Comparison of ENCODE assay signal across 11 cellular contexts in genomic region chr16:68732068-68732680, GRCh38. TPM values are rescaled to one million over a fixed set of nuclear protein-coding genes. Genes with fewer than 3 reads are reported as not detected.
DNase-seq lines count a peak whose midpoint lies in the region; ATAC-seq and TF ChIP-seq lines count a peak whose summit lies in the region.
"Had no signal": no experiment of that assay in that cellular context is flagged by ENCODE, and none has a peak within 500 bp of the region (broad histone marks: within the 10 kb centered on the region; RNA-seq: fewer than 3 reads in every experiment).

No MANE protein-coding gene starts in this region.

- intact Hi-C loops in thyroid gland (cut with DNase I) = no loop called here
- intact Hi-C loops in aorta (cut with DNase I) = no loop called here

- H3K36me3 ChIP-seq in thyroid gland (no peaks in the 10 kb centered on the region), aorta (ENCODE audit: control insufficient read depth in 1 of 2, insufficient read depth in 2 of 2, low read length in 1 of 2) (no peaks in the 10 kb centered on the region)
- H3K36me3 ChIP-seq: SJSA1 had no signal

- H3K9me3 ChIP-seq in thyroid gland (no peaks in the 10 kb centered on the region), aorta (ENCODE audit: control insufficient read depth, low read length) (no peaks in the 10 kb centered on the region)
- H3K9me3 ChIP-seq: SJSA1 had no signal

- 23 to 26% methylated on average over 8 of the region's 8 CpGs for WGBS in thyroid gland, 2 donors
- 22 to 26% methylated on average over 7 to 8 of the region's 8 CpGs for WGBS in aorta, 2 donors

- no peaks in the 10 kb centered on the region for H3K27me3 ChIP-seq in foreskin keratinocyte
- no peaks in the 10 kb centered on the region for H3K27me3 ChIP-seq in thyroid gland
- H3K27me3 ChIP-seq in aorta (ENCODE audit: control insufficient read depth in 1 of 2, insufficient read depth in 2 of 2, low read length in 1 of 2) = no peaks in the 10 kb centered on the region

- TF ChIP-seq CTCF in foreskin keratinocyte (conservative IDR thresholded peaks at IDR 0.05) = no peak
- no peak for TF ChIP-seq CTCF in thyroid gland (IDR thresholded peaks at IDR 0.05)

- TF ChIP-seq POLR2A in thyroid gland (IDR thresholded peaks at IDR 0.05) = no peak

- no peak overlapping the region for H3K4me3 ChIP-seq in thyroid gland (replicated peaks in 1 of 3)
- no peak overlapping the region for H3K4me3 ChIP-seq in aorta (ENCODE audit: low read length in 2 of 2)
- H3K4me3 ChIP-seq: SJSA1 had no signal

- H3K4me1 ChIP-seq in foreskin keratinocyte (peaks cover 12% of the 10 kb centered on the region), thyroid gland (peaks cover 3 to 17% of the 10 kb centered on the region in 2 donors), aorta (ENCODE audit: control insufficient read depth in 1 of 2, insufficient read depth in 2 of 2, low read length in 2 of 2) (no peaks in the 10 kb centered on the region)

- DNase-seq in NCI-H1417 (lab: John Stamatoyannopoulos, UW) (peak in 2 of 3 experiments; percentile 4 to 23), NCI-H1417 treated with DMSO at 0.1 percent for 48 hours (lab: John Stamatoyannopoulos, UW) (no peak), OCI-M1 (lab: John Stamatoyannopoulos, UW) (peak; percentile 74), foreskin keratinocyte (peak in 1 of 2 donors; percentile 66), thyroid gland (peak; percentile 78 to 84), aorta (no peak)
- no peak for DNase-seq in activated T-cell treated with anti-CD3 and anti-CD28 coated beads, Interleukin-2, amount 50 U/mL, for 1 hour
- DNase-seq: activated gamma-delta T cell had no signal

- H3K27ac ChIP-seq in foreskin keratinocyte (peak overlapping the region; percentile 39), thyroid gland (peak overlapping the region; percentile 3 to 44 (median 33)), aorta (ENCODE audit: low read depth in 1 of 2, low read length in 2 of 2) (no peak overlapping the region)
- H3K27ac ChIP-seq: SJSA1 had no signal

- ATAC-seq in foreskin keratinocyte (peak; percentile 87), GM21529 (IDR thresholded peaks at IDR 0.05; ENCODE audit: unreplicated experiment) (no peak), aorta (ENCODE audit: low FRiP score) (no peak)

RNA-seq across cellular contexts. Expression of gene CDH1, which starts 4.9 kb away (rescaled TPM):
- total RNA-seq in foreskin keratinocyte (210 and 216 TPM in 2 replicates), thyroid gland (100 to 1,000 TPM; 177 to 287 (median 279) TPM), aorta (1 to 10 TPM in 1 of 2 donors, under 1 TPM in 1; 0.29 to 1.0 TPM)
- polyA plus RNA-seq in foreskin keratinocyte (73.4 and 89.6 TPM in 2 replicates), aorta (1 to 10 TPM in 1 of 2 donors, under 1 TPM in 1; 0.23 to 9.6 TPM)
- total RNA-seq: glomerular endothelial cell had no signal

Comparison
In these comparisons a context has a peak if more than half of its experiments do, and no peak if none do; other contexts are left out.
1. DNase-seq: peak in NCI-H1417 (2 of 3), OCI-M1 (single experiment) and thyroid gland (2 of 2); none in NCI-H1417 treated with DMSO at 0.1 percent for 48 hours (single experiment), activated T-cell treated with anti-CD3 and anti-CD28 coated beads, Interleukin-2, amount 50 U/mL, for 1 hour (single experiment) and aorta (0 of 2).
2. H3K27ac ChIP-seq: peak in foreskin keratinocyte (single experiment) and thyroid gland (3 of 3); none in aorta (0 of 2).
3. RNA of gene CDH1, which starts 4.9 kb away (total RNA-seq): 177 to 287 TPM in thyroid gland and 210 to 216 TPM in foreskin keratinocyte; 0.29 to 1.0 TPM in aorta; every median in the first group is over 10 times any median in the second.